8 cellular contexts compared by ENCODE assay signal in genomic region chr2:168751104-168751768, GRCh38.
DNase-seq lines count a peak whose midpoint lies in the region; ATAC-seq and TF ChIP-seq lines count a peak whose summit lies in the region.

No MANE protein-coding gene starts in this region.

- TF ChIP-seq CTCF in nephron progenitor cell (IDR thresholded peaks at IDR 0.05) = no peak

- H3K36me3 Mint-ChIP-seq in nephron progenitor cell (ENCODE audit: low read depth) = peaks cover 18% of the 10 kb centered on the region

- peak overlapping the region; percentile 21 for H3K27ac Mint-ChIP-seq in nephron progenitor cell

- peak; percentile 11 for DNase-seq in activated effector memory CD4-positive, alpha-beta T cell treated with Interleukin-2 at 50 U/mL for 16 hours
- no peak for DNase-seq in activated effector memory CD4-positive, alpha-beta T cell treated with anti-CD3 and anti-CD28 coated beads, Interleukin-2, amount 50 U/mL, for 16 hours
- DNase-seq in T-helper 1 cell (peak in 4 of 5 donors; percentile 14 to 45 (median 17)), nephron progenitor cell (no peak), NCI-H1048 (lab: John Stamatoyannopoulos, UW) (no peak), RKO (ENCODE audit: low spot score) (no peak)

- H3K27me3 Mint-ChIP-seq in nephron progenitor cell (ENCODE audit: low read depth, poor library complexity) = no peaks in the 10 kb centered on the region

- H3K9me3 Mint-ChIP-seq in nephron progenitor cell = no peaks in the 10 kb centered on the region

- peaks cover 32% of the 10 kb centered on the region for H3K4me1 Mint-ChIP-seq in nephron progenitor cell

- H3K4me3 Mint-ChIP-seq in nephron progenitor cell = no peak overlapping the region

- ATAC-seq in HG02610 (IDR thresholded peaks at IDR 0.05; ENCODE audit: unreplicated experiment) (peak; percentile 91), HG02571 (IDR thresholded peaks at IDR 0.05; ENCODE audit: unreplicated experiment) (no peak)

Comparison
In these comparisons a context has a peak if more than half of its experiments do, and no peak if none do; other contexts are left out.
1. DNase-seq: peak in activated effector memory CD4-positive, alpha-beta T cell treated with Interleukin-2 at 50 U/mL for 16 hours (single experiment) and T-helper 1 cell (4 of 5); none in activated effector memory CD4-positive, alpha-beta T cell treated with anti-CD3 and anti-CD28 coated beads, Interleukin-2, amount 50 U/mL, for 16 hours (single experiment), nephron progenitor cell (single experiment), NCI-H1048 (single experiment) and RKO (single experiment).